ENCODE assay signal across 19 cellular contexts in genomic region chr12:116162071-116162470, GRCh38.
DNase-seq lines count a peak whose midpoint lies in the region; ATAC-seq and TF ChIP-seq lines count a peak whose summit lies in the region.
"Had no signal": no experiment of that assay in that cellular context is flagged by ENCODE, and none has a peak within 500 bp of the region (broad histone marks: within the 10 kb centered on the region; RNA-seq: fewer than 3 reads in every experiment).

No MANE protein-coding gene starts in this region.

- H3K9me2 ChIP-seq in GM23338 (ENCODE audit: insufficient read depth) = no peaks in the 10 kb centered on the region
- H3K9me2 ChIP-seq: SK-N-SH had no signal

- ATAC-seq in GM23338 (peak; percentile 28; the same call in 2 of the 3 replicates), HG02840 (IDR thresholded peaks at IDR 0.05; ENCODE audit: low FRiP score, unreplicated experiment) (no peak), GM18861 (IDR thresholded peaks at IDR 0.05; ENCODE audit: unreplicated experiment) (no peak)
- ATAC-seq: GM12878 had no signal

- H3K4me3 Mint-ChIP-seq in GM23338 (no peak overlapping the region), chondrocyte (ENCODE audit: unreplicated experiment) (no peak overlapping the region)

- H3K9me3 ChIP-seq in HUES48 (ENCODE audit: control insufficient read depth, insufficient read depth, low read length) = no peaks in the 10 kb centered on the region
- no peaks in the 10 kb centered on the region for H3K9me3 ChIP-seq in trophoblast cell (ENCODE audit: insufficient read depth, low read depth, low read length)
- H3K9me3 ChIP-seq: SK-N-SH had no signal

- H3K79me1 ChIP-seq in trophoblast cell (ENCODE audit: low read length) = peaks cover 2% of the 10 kb centered on the region

- H3K36me3 ChIP-seq in GM23338 (ENCODE audit: insufficient read depth) (no peaks in the 10 kb centered on the region), HUES48 (ENCODE audit: control insufficient read depth, insufficient read depth, low read length) (no peaks in the 10 kb centered on the region), trophoblast cell (ENCODE audit: control insufficient read depth in 1 of 2, insufficient read depth in 2 of 2, low read length in 2 of 2) (no peaks in the 10 kb centered on the region)

- H3K27me3 ChIP-seq in GM23338 (ENCODE audit: insufficient read depth) (no peaks in the 10 kb centered on the region), HUES48 (ENCODE audit: control insufficient read depth, insufficient read depth, low read length) (no peaks in the 10 kb centered on the region), trophoblast cell (ENCODE audit: insufficient read depth, low read length) (no peaks in the 10 kb centered on the region)

- H3K9me3 Mint-ChIP-seq in GM23338 (no peaks in the 10 kb centered on the region), chondrocyte (ENCODE audit: low read depth) (no peaks in the 10 kb centered on the region)

- DNase-seq in GM23338 (ENCODE audit: low spot score) = peak; percentile 33
- DNase-seq in chondrocyte (ENCODE audit: low spot score) = no peak
- no peak for DNase-seq in trophoblast cell
- no peak for DNase-seq in globus pallidus (ENCODE audit: low spot score)
- DNase-seq: DND-41, GDM1, Kasumi-1, MM.1S, NCI-H1105, NCI-H1694 treated with DMSO at 0.1 percent for 48 hours, NCI-H446 treated with DMSO at 0.1 percent for 48 hours, NCI-H774, SK-N-SH had no signal

- H2BK12ac ChIP-seq in trophoblast cell (ENCODE audit: low read length) = no peak overlapping the region

- TF ChIP-seq CTCF in GM23338 (conservative IDR thresholded peaks at IDR 0.05; ENCODE audit: low read depth in 2 of 2) (no peak), chondrocyte (IDR thresholded peaks at IDR 0.05) (no peak)

- no peak overlapping the region for H3K23ac ChIP-seq in trophoblast cell (ENCODE audit: low read length)

- peaks cover 100% of the 10 kb centered on the region for H3K79me2 ChIP-seq in GM23338 (replicated peaks; ENCODE audit: insufficient read depth)
- peaks cover 2% of the 10 kb centered on the region for H3K79me2 ChIP-seq in trophoblast cell (ENCODE audit: control insufficient read depth, insufficient read depth, low read length, poor library complexity)

- H3K36me3 Mint-ChIP-seq in GM23338 (ENCODE audit: low read depth) (no peaks in the 10 kb centered on the region), chondrocyte (ENCODE audit: low read depth) (no peaks in the 10 kb centered on the region)

- H3K4me1 Mint-ChIP-seq in GM23338 (peaks cover 44% of the 10 kb centered on the region), chondrocyte (ENCODE audit: low read depth) (peaks cover 89% of the 10 kb centered on the region)

- H3K18ac ChIP-seq in trophoblast cell (ENCODE audit: low read length) = no peak overlapping the region

- H4K12ac ChIP-seq in trophoblast cell (ENCODE audit: low read depth, low read length) = no peak overlapping the region

- H3K27ac ChIP-seq in GM23338 (ENCODE audit: low read depth) = 0 out of 2 replicates have a peak overlapping the region, but pooled peaks have one; percentile 3
- peak overlapping the region; percentile 89 for H3K27ac ChIP-seq in HUES48 (ENCODE audit: low read depth, low read length)
- H3K27ac ChIP-seq in trophoblast cell (ENCODE audit: low read depth, low read length) = no peak overlapping the region
- H3K27ac ChIP-seq: C4-2B, GM23248 had no signal

- H3K9ac ChIP-seq in HUES48 (ENCODE audit: low read depth, low read length) = no peak overlapping the region
- no peak overlapping the region for H3K9ac ChIP-seq in trophoblast cell (ENCODE audit: low read length)
- H3K9ac ChIP-seq: GM23248, SK-N-SH had no signal

- peaks cover 47% of the 10 kb centered on the region for H3K4me1 ChIP-seq in GM23338 (ENCODE audit: insufficient read depth)
- H3K4me1 ChIP-seq in HUES48 (ENCODE audit: control insufficient read depth, insufficient read depth, low read length) = peaks cover 63% of the 10 kb centered on the region
- H3K4me1 ChIP-seq in trophoblast cell (ENCODE audit: control insufficient read depth in 1 of 2, insufficient read depth in 2 of 2, low read length in 2 of 2) = peaks cover 4 to 9% of the 10 kb centered on the region in 2 experiments

- H4K8ac ChIP-seq in trophoblast cell (ENCODE audit: low read depth, low read length) = no peak overlapping the region

- H4K20me1 ChIP-seq in GM23338 (replicated peaks; ENCODE audit: insufficient read depth) = 0 out of 2 replicates have a peak, but pooled peaks cover 2% of the 10 kb centered on the region

- H3K4me3 ChIP-seq in GM23338 (no peak overlapping the region), HUES48 (ENCODE audit: low read depth, low read length) (no peak overlapping the region; the same call in 1 of the 2 replicates), trophoblast cell (ENCODE audit: low read depth, low read length) (no peak overlapping the region)
- H3K4me3 ChIP-seq: GM12878, GM23248 had no signal

- H3K27ac Mint-ChIP-seq in GM23338 (peak overlapping the region; percentile 69), chondrocyte (ENCODE audit: unreplicated experiment) (peak overlapping the region; percentile 69)

- WGBS in trophoblast cell (ENCODE audit: extremely low coverage, insufficient coverage, insufficient read length) = no CpG with 5 or more reads among the region's 3 CpGs

- H3F3A ChIP-seq in GM23338 (replicated peaks; ENCODE audit: low read depth) = no peaks in the 10 kb centered on the region

- peak overlapping the region; percentile 83 for H3K4ac ChIP-seq in trophoblast cell (ENCODE audit: low read depth, low read length)

- no peak overlapping the region for H2AFZ ChIP-seq in GM23338
- no peak overlapping the region for H2AFZ ChIP-seq in trophoblast cell (ENCODE audit: insufficient read depth, low read length, poor library complexity)
- H2AFZ ChIP-seq: GM23248 had no signal

- H2BK120ac ChIP-seq in trophoblast cell (ENCODE audit: insufficient read depth, low read length, poor library complexity) = no peak overlapping the region

- H2BK5ac ChIP-seq in trophoblast cell (ENCODE audit: low read depth, low read length, poor library complexity) = no peak overlapping the region

- no peak overlapping the region for H2AK5ac ChIP-seq in trophoblast cell (ENCODE audit: low read length)

- H3K27me3 Mint-ChIP-seq in GM23338 (ENCODE audit: insufficient read depth, low read depth, poor library complexity) = no peaks in the 10 kb centered on the region
- H3K27me3 Mint-ChIP-seq in chondrocyte (ENCODE audit: low read depth) = no peaks in the 10 kb centered on the region

- H4K91ac ChIP-seq in trophoblast cell (ENCODE audit: low read depth, low read length) = no peak overlapping the region

- peak overlapping the region; percentile 8 for H3K4me2 ChIP-seq in GM23338
- no peak overlapping the region for H3K4me2 ChIP-seq in trophoblast cell (ENCODE audit: low read length)
- H3K4me2 ChIP-seq: SK-N-SH had no signal

- H3K14ac ChIP-seq in trophoblast cell (ENCODE audit: low read length) = no peak overlapping the region

TF ChIP-seq in GM23338, 12 proteins besides CTCF, POLR2A, EP300 and RAD21 (continues in another document):
- no peak for TF ChIP-seq JUNB (IDR thresholded peaks at IDR 0.05; ENCODE audit: unreplicated experiment)
- TF ChIP-seq NANOG (IDR thresholded peaks at IDR 0.05; ENCODE audit: borderline replicate concordance) = no peak
- TF ChIP-seq, protein P1, sequence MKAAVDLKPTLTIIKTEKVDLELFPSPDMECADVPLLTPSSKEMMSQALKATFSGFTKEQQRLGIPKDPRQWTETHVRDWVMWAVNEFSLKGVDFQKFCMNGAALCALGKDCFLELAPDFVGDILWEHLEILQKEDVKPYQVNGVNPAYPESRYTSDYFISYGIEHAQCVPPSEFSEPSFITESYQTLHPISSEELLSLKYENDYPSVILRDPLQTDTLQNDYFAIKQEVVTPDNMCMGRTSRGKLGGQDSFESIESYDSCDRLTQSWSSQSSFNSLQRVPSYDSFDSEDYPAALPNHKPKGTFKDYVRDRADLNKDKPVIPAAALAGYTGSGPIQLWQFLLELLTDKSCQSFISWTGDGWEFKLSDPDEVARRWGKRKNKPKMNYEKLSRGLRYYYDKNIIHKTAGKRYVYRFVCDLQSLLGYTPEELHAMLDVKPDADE (IDR thresholded peaks at IDR 0.05) = no peak
